1 cellular context compared by ENCODE assay signal in genomic region chr12:15789215-15790171, GRCh38.
TF ChIP-seq lines count a peak whose summit lies in the region.

Gene EPS8, minus strand, starts transcription at chr12:15789388. Its CDS starts 106,437 bp downstream, at chr12:15682951.

TF ChIP-seq in HepG2, 621 proteins besides CTCF, POLR2A, EP300 and RAD21 (continued from another document and continues in another):
- TF ChIP-seq, protein P1, sequence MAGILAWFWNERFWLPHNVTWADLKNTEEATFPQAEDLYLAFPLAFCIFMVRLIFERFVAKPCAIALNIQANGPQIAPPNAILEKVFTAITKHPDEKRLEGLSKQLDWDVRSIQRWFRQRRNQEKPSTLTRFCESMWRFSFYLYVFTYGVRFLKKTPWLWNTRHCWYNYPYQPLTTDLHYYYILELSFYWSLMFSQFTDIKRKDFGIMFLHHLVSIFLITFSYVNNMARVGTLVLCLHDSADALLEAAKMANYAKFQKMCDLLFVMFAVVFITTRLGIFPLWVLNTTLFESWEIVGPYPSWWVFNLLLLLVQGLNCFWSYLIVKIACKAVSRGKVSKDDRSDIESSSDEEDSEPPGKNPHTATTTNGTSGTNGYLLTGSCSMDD (CRISPR knock-in tag; IDR thresholded peaks at IDR 0.05), result no peak
- TF ChIP-seq HOXA3 (CRISPR knock-in tag; IDR thresholded peaks at IDR 0.05) (peak; percentile 84), HNRNPK (IDR thresholded peaks at IDR 0.05; ENCODE audit: low read depth, low read length, poor library complexity, severe bottlenecking) (peak; percentile 84), SP5 (CRISPR knock-in tag; IDR thresholded peaks at IDR 0.05; ENCODE audit: borderline replicate concordance, low read depth) (no peak), YEATS4 (CRISPR knock-in tag; IDR thresholded peaks at IDR 0.05; ENCODE audit: borderline replicate concordance) (peak; percentile 45; the same call in 1 of the 2 replicates), KDM4B (CRISPR knock-in tag; IDR thresholded peaks at IDR 0.05) (no peak; the same call in 1 of the 2 replicates), EED (CRISPR knock-in tag; IDR thresholded peaks at IDR 0.05) (peak; percentile 92), RCOR2 (CRISPR knock-in tag; IDR thresholded peaks at IDR 0.05) (0 out of 2 replicates have a peak, but pooled peaks have one; percentile 21), ZNF710 (CRISPR knock-in tag; IDR thresholded peaks at IDR 0.05; ENCODE audit: borderline replicate concordance) (peak; percentile 75), MYC (CRISPR knock-in tag; IDR thresholded peaks at IDR 0.05; ENCODE audit: borderline replicate concordance) (peak; percentile 85; the same call in 1 of the 2 replicates), DRAP1 (CRISPR knock-in tag; IDR thresholded peaks at IDR 0.05) (peak; percentile 55; the same call in 1 of the 2 replicates), KLF11 (CRISPR knock-in tag; IDR thresholded peaks at IDR 0.05) (peak; percentile 63; the same call in 1 of the 2 replicates), TRIM24 (CRISPR knock-in tag; IDR thresholded peaks at IDR 0.05) (no peak), ZNF878 (CRISPR knock-in tag; IDR thresholded peaks at IDR 0.05) (no peak; the same call in 1 of the 2 replicates), MIER2 (CRISPR knock-in tag; IDR thresholded peaks at IDR 0.05) (peak; percentile 2; the same call in 1 of the 2 replicates), ISX (CRISPR knock-in tag; conservative IDR thresholded peaks at IDR 0.05) (peak; percentile 30; the same call in 1 of the 2 replicates), HMG20B (CRISPR knock-in tag; conservative IDR thresholded peaks at IDR 0.05) (peak; percentile 28; the same call in 1 of the 2 replicates), NFYC (CRISPR knock-in tag; IDR thresholded peaks at IDR 0.05) (no peak; the same call in 1 of the 2 replicates), ZBTB46 (CRISPR knock-in tag; IDR thresholded peaks at IDR 0.05; ENCODE audit: borderline replicate concordance) (no peak), ZNF879 (CRISPR knock-in tag; IDR thresholded peaks at IDR 0.05) (no peak), GPN1 (CRISPR knock-in tag; IDR thresholded peaks at IDR 0.05; ENCODE audit: borderline replicate concordance) (no peak), ZNF772 (CRISPR knock-in tag; IDR thresholded peaks at IDR 0.05) (peak; percentile 92), ZFP82 (CRISPR knock-in tag; IDR thresholded peaks at IDR 0.05; ENCODE audit: borderline replicate concordance) (peak; percentile 97; the same call in 1 of the 2 replicates), ZHX2 (IDR thresholded peaks at IDR 0.05; ENCODE audit: low read depth) (0 out of 2 replicates have a peak, but pooled peaks have one; percentile 13), ZHX2 (CRISPR knock-in tag; IDR thresholded peaks at IDR 0.05; ENCODE audit: borderline replicate concordance) (no peak), MLLT10 (CRISPR knock-in tag; IDR thresholded peaks at IDR 0.05) (no peak), ZNF253 (CRISPR knock-in tag; IDR thresholded peaks at IDR 0.05; ENCODE audit: borderline replicate concordance) (peak; percentile 76), ZNF44 (CRISPR knock-in tag; IDR thresholded peaks at IDR 0.05) (0 out of 2 replicates have a peak, but pooled peaks have one; percentile 20), HIC2 (CRISPR knock-in tag; IDR thresholded peaks at IDR 0.05; ENCODE audit: low read depth) (peak; percentile 60), ZNF740 (CRISPR knock-in tag; IDR thresholded peaks at IDR 0.05) (no peak; the same call in 1 of the 2 replicates), ATM (IDR thresholded peaks at IDR 0.05; ENCODE audit: borderline replicate concordance) (no peak), ZNF569 (CRISPR knock-in tag; IDR thresholded peaks at IDR 0.05; ENCODE audit: borderline replicate concordance) (no peak), ZNF350 (CRISPR knock-in tag; IDR thresholded peaks at IDR 0.05; ENCODE audit: borderline replicate concordance, low read depth) (peak; percentile 62), CSRNP1 (CRISPR knock-in tag; IDR thresholded peaks at IDR 0.05) (peak; percentile 81)
- TF ChIP-seq, protein P2, sequence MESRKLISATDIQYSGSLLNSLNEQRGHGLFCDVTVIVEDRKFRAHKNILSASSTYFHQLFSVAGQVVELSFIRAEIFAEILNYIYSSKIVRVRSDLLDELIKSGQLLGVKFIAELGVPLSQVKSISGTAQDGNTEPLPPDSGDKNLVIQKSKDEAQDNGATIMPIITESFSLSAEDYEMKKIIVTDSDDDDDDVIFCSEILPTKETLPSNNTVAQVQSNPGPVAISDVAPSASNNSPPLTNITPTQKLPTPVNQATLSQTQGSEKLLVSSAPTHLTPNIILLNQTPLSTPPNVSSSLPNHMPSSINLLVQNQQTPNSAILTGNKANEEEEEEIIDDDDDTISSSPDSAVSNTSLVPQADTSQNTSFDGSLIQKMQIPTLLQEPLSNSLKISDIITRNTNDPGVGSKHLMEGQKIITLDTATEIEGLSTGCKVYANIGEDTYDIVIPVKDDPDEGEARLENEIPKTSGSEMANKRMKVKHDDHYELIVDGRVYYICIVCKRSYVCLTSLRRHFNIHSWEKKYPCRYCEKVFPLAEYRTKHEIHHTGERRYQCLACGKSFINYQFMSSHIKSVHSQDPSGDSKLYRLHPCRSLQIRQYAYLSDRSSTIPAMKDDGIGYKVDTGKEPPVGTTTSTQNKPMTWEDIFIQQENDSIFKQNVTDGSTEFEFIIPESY (CRISPR knock-in tag; IDR thresholded peaks at IDR 0.05), result no peak
- TF ChIP-seq, protein P3, sequence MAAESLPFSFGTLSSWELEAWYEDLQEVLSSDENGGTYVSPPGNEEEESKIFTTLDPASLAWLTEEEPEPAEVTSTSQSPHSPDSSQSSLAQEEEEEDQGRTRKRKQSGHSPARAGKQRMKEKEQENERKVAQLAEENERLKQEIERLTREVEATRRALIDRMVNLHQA (CRISPR knock-in tag; IDR thresholded peaks at IDR 0.05), result no peak
- TF ChIP-seq, protein P4, sequence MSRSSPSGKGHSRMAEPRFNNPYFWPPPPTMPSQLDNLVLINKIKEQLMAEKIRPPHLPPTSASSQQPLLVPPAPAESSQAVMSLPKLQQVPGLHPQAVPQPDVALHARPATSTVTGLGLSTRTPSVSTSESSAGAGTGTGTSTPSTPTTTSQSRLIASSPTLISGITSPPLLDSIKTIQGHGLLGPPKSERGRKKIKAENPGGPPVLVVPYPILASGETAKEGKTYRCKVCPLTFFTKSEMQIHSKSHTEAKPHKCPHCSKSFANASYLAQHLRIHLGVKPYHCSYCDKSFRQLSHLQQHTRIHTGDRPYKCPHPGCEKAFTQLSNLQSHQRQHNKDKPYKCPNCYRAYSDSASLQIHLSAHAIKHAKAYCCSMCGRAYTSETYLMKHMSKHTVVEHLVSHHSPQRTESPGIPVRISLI (CRISPR knock-in tag; IDR thresholded peaks at IDR 0.05; ENCODE audit: borderline replicate concordance), result peak; percentile 32; the same call in 1 of the 2 replicates
